ENCODE assay signal across 8 cellular contexts in the genomic region with DNA sequence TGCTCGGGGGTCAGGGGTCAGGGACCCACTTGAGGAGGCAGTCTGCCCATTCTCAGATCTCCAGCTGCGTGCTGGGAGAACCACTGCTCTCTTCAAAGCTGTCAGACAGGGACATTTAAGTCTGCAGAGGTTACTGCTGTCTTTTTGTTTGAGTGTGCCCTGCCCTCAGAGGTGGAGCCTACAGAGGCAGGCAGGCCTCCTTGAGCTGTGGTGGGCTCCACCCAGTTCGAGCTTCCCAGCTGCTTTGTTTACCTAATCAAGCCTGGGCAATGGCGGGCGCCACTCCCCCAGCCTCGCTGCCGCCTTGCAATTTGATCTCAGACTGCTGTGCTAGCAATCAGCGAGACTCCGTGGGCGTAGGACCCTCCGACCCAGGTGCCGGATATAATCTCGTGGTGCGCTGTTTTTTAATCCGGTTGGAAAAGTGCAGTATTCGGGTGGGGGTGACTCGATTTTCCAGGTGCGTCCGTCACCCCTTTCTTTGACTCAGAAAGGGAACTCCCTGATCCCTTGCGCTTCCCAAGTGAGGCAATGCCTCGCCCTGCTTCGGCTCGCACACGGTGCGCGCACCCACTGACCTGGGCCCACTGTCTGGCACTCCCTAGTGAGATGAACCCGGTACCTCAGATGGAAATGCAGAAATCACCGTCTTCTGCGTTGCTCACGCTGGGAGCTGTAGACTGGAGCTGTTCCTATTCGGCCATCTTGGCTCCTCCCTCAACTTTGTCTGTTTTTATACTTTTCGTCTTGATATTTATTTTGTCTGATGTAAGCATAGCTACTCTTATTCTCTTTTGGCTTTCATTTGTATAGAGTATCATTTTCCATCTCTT. TPM values are rescaled to one million over a fixed set of nuclear protein-coding genes. Genes with fewer than 3 reads are reported as not detected.
"Had no signal": no experiment of that assay in that cellular context is flagged by ENCODE, and none has a peak within 500 bp of the region (broad histone marks: within the 10 kb centered on the region; RNA-seq: fewer than 3 reads in every experiment).

No MANE protein-coding gene starts in this region.

RNA-seq across cellular contexts. Expression of a gene that starts 22.2 kb away (rescaled TPM):
- total RNA-seq: activated CD8-positive, alpha-beta memory T cell treated with anti-CD3 and anti-CD28 coated beads, Interleukin-2, amount 10 ng/mL, durations not matched to agents 7 days and 5 days; activated naive CD4-positive, alpha-beta T cell treated with anti-CD3 and anti-CD28 coated beads, Interleukin-2, amount 50 U/mL, for 72 hours had no signal

RNA-seq across cellular contexts. Expression of a gene that starts 33.5 kb away (rescaled TPM):
- total RNA-seq: activated naive CD4-positive, alpha-beta T cell treated with anti-CD3 and anti-CD28 coated beads, Interleukin-2, amount 50 U/mL, for 72 hours; dorsolateral prefrontal cortex; left cardiac atrium; lower lobe of right lung; posterior vena cava; right cardiac atrium had no signal

RNA-seq across cellular contexts. Expression of a gene that starts 41.4 kb away (rescaled TPM):
- total RNA-seq: activated CD8-positive, alpha-beta memory T cell treated with anti-CD3 and anti-CD28 coated beads, Interleukin-2, amount 10 ng/mL, durations not matched to agents 7 days and 5 days; activated naive CD4-positive, alpha-beta T cell treated with anti-CD3 and anti-CD28 coated beads, Interleukin-2, amount 50 U/mL, for 72 hours; dorsolateral prefrontal cortex; gastroesophageal sphincter; left cardiac atrium; lower lobe of right lung; right cardiac atrium had no signal

RNA-seq across cellular contexts. Expression of a gene that starts 51.0 kb away (rescaled TPM):
- total RNA-seq: activated CD8-positive, alpha-beta memory T cell treated with anti-CD3 and anti-CD28 coated beads, Interleukin-2, amount 10 ng/mL, durations not matched to agents 7 days and 5 days; activated naive CD4-positive, alpha-beta T cell treated with anti-CD3 and anti-CD28 coated beads, Interleukin-2, amount 50 U/mL, for 72 hours; dorsolateral prefrontal cortex; gastroesophageal sphincter had no signal
